Comparison of ENCODE assay signal across 21 cellular contexts in genomic region chr20:58611236-58612020, GRCh38. TPM values are rescaled to one million over a fixed set of nuclear protein-coding genes. Genes with fewer than 3 reads are reported as not detected.
DNase-seq lines count a peak whose midpoint lies in the region; ATAC-seq, FAIRE-seq and TF ChIP-seq lines count a peak whose summit lies in the region.
"Had no signal": no experiment of that assay in that cellular context is flagged by ENCODE, and none has a peak within 500 bp of the region (broad histone marks: within the 10 kb centered on the region; RNA-seq: fewer than 3 reads in every experiment).

No MANE protein-coding gene starts in this region.

- TF ChIP-seq POLR2A in right lobe of liver (IDR thresholded peaks at IDR 0.05): no peak
- no peak for TF ChIP-seq POLR2A in H54 (IDR thresholded peaks at IDR 0.05; ENCODE audit: low read depth, low read length)

- no peaks in the 10 kb centered on the region for H3K4me1 ChIP-seq in right lobe of liver
- H3K4me1 ChIP-seq: body of pancreas had no signal

- WGBS in right lobe of liver (ENCODE audit: insufficient coverage, low coverage, low lambda C conversion rate, missing lambda C conversion rate): 90% methylated on average over 2 of the region's 10 CpGs

- H3K36me3 ChIP-seq in bronchial epithelial cell (ENCODE audit: control insufficient read depth, insufficient read depth, low read length) (no peaks in the 10 kb centered on the region), right lobe of liver (no peaks in the 10 kb centered on the region)

- FAIRE-seq in bronchial epithelial cell (lab: Jason Lieb, UNC): peak; percentile 82
- no peak for FAIRE-seq in H54 (lab: Jason Lieb, UNC)
- FAIRE-seq: urothelium cell line had no signal

- TF ChIP-seq CTCF in bronchial epithelial cell (IDR thresholded peaks at IDR 0.05; ENCODE audit: insufficient read depth, low read length, severe bottlenecking) (no peak), right lobe of liver (IDR thresholded peaks at IDR 0.05) (no peak)

- peak; percentile 18 for ATAC-seq in Right ventricle myocardium superior (ENCODE audit: poor library complexity)
- ATAC-seq in right lobe of liver: peak in 3 of 4 donors; percentile 34 to 61 (median 35)
- ATAC-seq in GM21526 (IDR thresholded peaks at IDR 0.05; ENCODE audit: low FRiP score, unreplicated experiment): no peak
- ATAC-seq: activated naive CD4-positive, alpha-beta T cell treated with anti-CD3 and anti-CD28 coated beads, Interleukin-2, amount 50 U/mL, for 72 hours; body of pancreas; CD8-positive, alpha-beta T cell; natural killer cell treated with Interleukin-12 subunit alpha and Interleukin-12 subunit beta and Interleukin-15 and Interleukin-18, amount 100 ng/mL, for 72 hours had no signal

- no peak overlapping the region for H3K27ac ChIP-seq in right lobe of liver
- H3K27ac ChIP-seq: body of pancreas had no signal

- H3K9me3 ChIP-seq in right lobe of liver: no peaks in the 10 kb centered on the region
- H3K9me3 ChIP-seq: body of pancreas had no signal

- no peak for DNase-seq in Right ventricle myocardium superior
- DNase-seq in cardiac septum (ENCODE audit: low spot score): no peak
- peak; percentile 75 for DNase-seq in bronchial epithelial cell (ENCODE audit: low read depth)
- no peak for DNase-seq in right lobe of liver
- DNase-seq in H54 (ENCODE audit: insufficient read length, low spot score): no peak
- no peak for DNase-seq in pons (ENCODE audit: low spot score)
- no peak for DNase-seq in activated T-cell treated with anti-CD3 and anti-CD28 coated beads, Interleukin-2, amount 50 U/mL, for 1 hour
- DNase-seq: activated T-cell treated with anti-CD3 and anti-CD28 coated beads, Interleukin-2, amount 50 U/mL, for 24 hours; body of pancreas; CD8-positive, alpha-beta T cell; mesendoderm; NCI-H1930; NCI-H446 treated with DMSO at 0.1 percent for 48 hours; stimulated activated CD4-positive, alpha-beta T cell treated with anti-CD3 and anti-CD28 coated beads, Interleukin-15, amount 100 ng/mL, for 24 hours; stimulated activated naive CD4-positive, alpha-beta T cell treated with Interleukin-2 at 50 U/mL for 16 hours; T1000 had no signal

- H3K4me3 ChIP-seq in bronchial epithelial cell (ENCODE audit: low read depth, low read length): no peak overlapping the region
- no peak overlapping the region for H3K4me3 ChIP-seq in right lobe of liver
- H3K4me3 ChIP-seq: body of pancreas, dorsolateral prefrontal cortex had no signal

- H3K27me3 ChIP-seq in bronchial epithelial cell (ENCODE audit: control insufficient read depth, insufficient read depth, low read length) (no peaks in the 10 kb centered on the region), right lobe of liver (no peaks in the 10 kb centered on the region)
- H3K27me3 ChIP-seq: body of pancreas, dorsolateral prefrontal cortex had no signal

- intact Hi-C loops in Right ventricle myocardium superior (cut with DNase I) (no loop called here), cardiac septum (cut with DNase I) (no loop called here), right lobe of liver (cut with DNase I) (no loop called here)

RNA-seq across cellular contexts. Expression of gene STX16, which starts 39.7 kb away (rescaled TPM):
- total RNA-seq in Right ventricle myocardium superior (21.8 TPM), cardiac septum (33.1 TPM), bronchial epithelial cell (47.7 and 64.4 TPM in 2 replicates), right lobe of liver (10 to 100 TPM; 18.1 to 25.3 (median 22.2) TPM)
